In genomic region chr1:155125946-155126493, GRCh38 we compare ENCODE assay signal across 8 cellular contexts. TPM values are rescaled to one million over a fixed set of nuclear protein-coding genes. Genes with fewer than 3 reads are reported as not detected.
DNase-seq lines count a peak whose midpoint lies in the region; ATAC-seq, FAIRE-seq and TF ChIP-seq lines count a peak whose summit lies in the region.

No MANE protein-coding gene starts in this region.

- no peaks in the 10 kb centered on the region for H3K9me3 Mint-ChIP-seq in activated T-helper 1 cell treated with anti-CD3 and anti-CD28 coated beads, Interleukin-12 subunit alpha, Interleukin-12 subunit beta, Interleukin-2, Interleukin-4 antibody, amounts not matched to agents 30 ng/mL and 10 ng/mL and 1 ng/mL, durations not matched to agents 14 hours and 24 hours and 36 hours

- TF ChIP-seq POLR2A in GM18505 (IDR thresholded peaks at IDR 0.05; ENCODE audit: borderline replicate concordance, extremely low read depth, insufficient read depth, insufficient read length): no peak

- H3K4me3 ChIP-seq in cardiac muscle cell: peak overlapping the region; percentile 59
- H3K4me3 ChIP-seq in pancreas: peak overlapping the region in 3 of 4 donors; percentile 73 to 93 (median 89)

- no peak for TF ChIP-seq CTCF in cardiac muscle cell (IDR thresholded peaks at IDR 0.05; ENCODE audit: low read depth, low read length)
- no peak for TF ChIP-seq CTCF in pancreas (IDR thresholded peaks at IDR 0.05)

- no peak overlapping the region for H3K27ac Mint-ChIP-seq in activated T-helper 1 cell treated with anti-CD3 and anti-CD28 coated beads, Interleukin-12 subunit alpha, Interleukin-12 subunit beta, Interleukin-2, Interleukin-4 antibody, amounts not matched to agents 30 ng/mL and 10 ng/mL and 1 ng/mL, durations not matched to agents 14 hours and 24 hours and 36 hours

- H3K4me3 Mint-ChIP-seq in activated T-helper 1 cell treated with anti-CD3 and anti-CD28 coated beads, Interleukin-12 subunit alpha, Interleukin-12 subunit beta, Interleukin-2, Interleukin-4 antibody, amounts not matched to agents 30 ng/mL and 10 ng/mL and 1 ng/mL, durations not matched to agents 14 hours and 24 hours and 36 hours: peak overlapping the region; percentile 19

- no peak overlapping the region for H3K27ac ChIP-seq in cardiac muscle cell
- peak overlapping the region; percentile 79 to 95 (median 94) for H3K27ac ChIP-seq in pancreas

- DNase-seq in EL (peak; percentile 14), cardiac muscle cell (ENCODE audit: low read depth in 1 of 2, low spot score in 1 of 2) (peak in 1 of 2 donors; percentile 76), pancreas (peak; percentile 70 to 83 (median 74)), glomerular visceral epithelial cell (ENCODE audit: extremely low spot score) (no peak), H4 (ENCODE audit: low spot score) (no peak)
- no peak for DNase-seq in activated T-helper 1 cell treated with anti-CD3 and anti-CD28 coated beads, Interleukin-12 subunit alpha, Interleukin-12 subunit beta, Interleukin-2, Interleukin-4 antibody, amounts not matched to agents 30 ng/mL and 10 ng/mL and 1 ng/mL, durations not matched to agents 14 hours and 24 hours and 36 hours (ENCODE audit: low spot score)

- H3K4me1 ChIP-seq in cardiac muscle cell (ENCODE audit: low read depth) (peaks cover 24% of the 10 kb centered on the region), pancreas (peaks cover 1 to 5% (median 5%) of the 10 kb centered on the region in 3 donors)

- intact Hi-C loops in activated T-helper 1 cell treated with anti-CD3 and anti-CD28 coated beads, Interleukin-12 subunit alpha, Interleukin-12 subunit beta, Interleukin-2, Interleukin-4 antibody, amounts not matched to agents 30 ng/mL and 10 ng/mL and 1 ng/mL, durations not matched to agents 14 hours and 24 hours and 36 hours (cut with micrococcal nuclease): loop anchor here (5.0 kb wide), 2 partner anchors 34 to 41 kb away; no protein-coding TSS in a partner anchor
- intact Hi-C loops in pancreas (cut with DNase I): no loop called here

- H3K27me3 Mint-ChIP-seq in activated T-helper 1 cell treated with anti-CD3 and anti-CD28 coated beads, Interleukin-12 subunit alpha, Interleukin-12 subunit beta, Interleukin-2, Interleukin-4 antibody, amounts not matched to agents 30 ng/mL and 10 ng/mL and 1 ng/mL, durations not matched to agents 14 hours and 24 hours and 36 hours (ENCODE audit: insufficient read depth): peaks cover 56% of the 10 kb centered on the region

- H3K4me1 Mint-ChIP-seq in activated T-helper 1 cell treated with anti-CD3 and anti-CD28 coated beads, Interleukin-12 subunit alpha, Interleukin-12 subunit beta, Interleukin-2, Interleukin-4 antibody, amounts not matched to agents 30 ng/mL and 10 ng/mL and 1 ng/mL, durations not matched to agents 14 hours and 24 hours and 36 hours (ENCODE audit: low read depth): peaks cover 19% of the 10 kb centered on the region

- peaks cover 2% of the 10 kb centered on the region for H3K36me3 Mint-ChIP-seq in activated T-helper 1 cell treated with anti-CD3 and anti-CD28 coated beads, Interleukin-12 subunit alpha, Interleukin-12 subunit beta, Interleukin-2, Interleukin-4 antibody, amounts not matched to agents 30 ng/mL and 10 ng/mL and 1 ng/mL, durations not matched to agents 14 hours and 24 hours and 36 hours (ENCODE audit: low read depth)

- WGBS in pancreas, 2 donors: 20 to 23% methylated on average over 49 to 50 of the region's 50 CpGs

- no peaks in the 10 kb centered on the region for H3K36me3 ChIP-seq in cardiac muscle cell
- H3K36me3 ChIP-seq in pancreas: no peaks in the 10 kb centered on the region

- FAIRE-seq in pancreas (lab: Jason Lieb, UNC): no peak

- H3K27me3 ChIP-seq in cardiac muscle cell (peaks cover 12% of the 10 kb centered on the region), pancreas (no peaks in the 10 kb centered on the region)

- H3K9me3 ChIP-seq in cardiac muscle cell (ENCODE audit: low read depth): no peaks in the 10 kb centered on the region
- no peaks in the 10 kb centered on the region for H3K9me3 ChIP-seq in pancreas

- peak; percentile 10 to 39 (median 24) for ATAC-seq in pancreas
- no peak for ATAC-seq in GM18505 (IDR thresholded peaks at IDR 0.05; ENCODE audit: unreplicated experiment)
- no peak for ATAC-seq in HG03565 (IDR thresholded peaks at IDR 0.05; ENCODE audit: unreplicated experiment)

RNA-seq across cellular contexts. Expression of gene EFNA1, which starts 1.7 kb away (rescaled TPM):
- not detected in 2 replicates for total RNA-seq in activated T-helper 1 cell treated with anti-CD3 and anti-CD28 coated beads, Interleukin-12 subunit alpha, Interleukin-12 subunit beta, Interleukin-2, Interleukin-4 antibody, amounts not matched to agents 30 ng/mL and 10 ng/mL and 1 ng/mL, durations not matched to agents 14 hours and 24 hours and 36 hours
- total RNA-seq in cardiac muscle cell (39.1 and 43.1 TPM in 2 replicates), pancreas (10 to 100 TPM; 19.5 to 45.9 (median 30.4) TPM)
- polyA plus RNA-seq in cardiac muscle cell (83.5 and 104 TPM in 2 replicates), pancreas (10 to 100 TPM; 47.9 to 91.7 TPM)
- total RNA-seq in H4 (2014; rRNA removed; shearing (Covaris generic)): 14.6 and 28.0 TPM in 2 replicates

RNA-seq across cellular contexts. Expression of gene SLC50A1, which starts 9.6 kb away (rescaled TPM):
- 45.7 and 47.7 TPM in 2 replicates for total RNA-seq in activated T-helper 1 cell treated with anti-CD3 and anti-CD28 coated beads, Interleukin-12 subunit alpha, Interleukin-12 subunit beta, Interleukin-2, Interleukin-4 antibody, amounts not matched to agents 30 ng/mL and 10 ng/mL and 1 ng/mL, durations not matched to agents 14 hours and 24 hours and 36 hours
- 18.4 and 20.9 TPM in 2 replicates for total RNA-seq in cardiac muscle cell
- 45.1 and 50.7 TPM in 2 replicates for polyA plus RNA-seq in cardiac muscle cell
- 10 to 100 TPM; 18.7 to 33.3 (median 26.2) TPM for total RNA-seq in pancreas
- polyA plus RNA-seq in pancreas: 10 to 100 TPM; 32.8 to 33.0 TPM
- total RNA-seq in H4 (2014; rRNA removed; shearing (Covaris generic)): 35.8 and 40.5 TPM in 2 replicates

RNA-seq across cellular contexts. Expression of gene DPM3, which starts 14.3 kb away (rescaled TPM):
- total RNA-seq in activated T-helper 1 cell treated with anti-CD3 and anti-CD28 coated beads, Interleukin-12 subunit alpha, Interleukin-12 subunit beta, Interleukin-2, Interleukin-4 antibody, amounts not matched to agents 30 ng/mL and 10 ng/mL and 1 ng/mL, durations not matched to agents 14 hours and 24 hours and 36 hours: 43.7 and 45.1 TPM in 2 replicates
- total RNA-seq in cardiac muscle cell: 102 and 114 TPM in 2 replicates
- polyA plus RNA-seq in cardiac muscle cell: 105 and 110 TPM in 2 replicates
- 10 to 100 TPM; 39.4 to 46.5 (median 42.3) TPM for total RNA-seq in pancreas
- polyA plus RNA-seq in pancreas: 100 to 1,000 TPM; 211 to 227 TPM
- total RNA-seq in H4 (2014; rRNA removed; shearing (Covaris generic)): 53.2 and 72.4 TPM in 2 replicates

RNA-seq across cellular contexts. Expression of gene KRTCAP2, which starts 47.1 kb away (rescaled TPM):
- total RNA-seq in activated T-helper 1 cell treated with anti-CD3 and anti-CD28 coated beads, Interleukin-12 subunit alpha, Interleukin-12 subunit beta, Interleukin-2, Interleukin-4 antibody, amounts not matched to agents 30 ng/mL and 10 ng/mL and 1 ng/mL, durations not matched to agents 14 hours and 24 hours and 36 hours: 230 and 238 TPM in 2 replicates
- total RNA-seq in cardiac muscle cell (122 and 124 TPM in 2 replicates), pancreas (100 to 1,000 TPM in 4 of 6 donors, 10 to 100 TPM in 2; 91.8 to 119 (median 102) TPM)
- polyA plus RNA-seq in cardiac muscle cell (357 and 428 TPM in 2 replicates), pancreas (100 to 1,000 TPM; 182 to 238 TPM)
- total RNA-seq in H4 (2014; rRNA removed; shearing (Covaris generic)): 128 and 140 TPM in 2 replicates

RNA-seq across cellular contexts. Expression of gene EFNA3, which starts 47.4 kb away (rescaled TPM):
- total RNA-seq in activated T-helper 1 cell treated with anti-CD3 and anti-CD28 coated beads, Interleukin-12 subunit alpha, Interleukin-12 subunit beta, Interleukin-2, Interleukin-4 antibody, amounts not matched to agents 30 ng/mL and 10 ng/mL and 1 ng/mL, durations not matched to agents 14 hours and 24 hours and 36 hours: 2.8 and 3.0 TPM in 2 replicates
- total RNA-seq in cardiac muscle cell (26.3 and 31.9 TPM in 2 replicates), pancreas (1 to 10 TPM in 2 of 6 donors, under 1 TPM in 4; 0.52 to 1.2 (median 0.70) TPM)
- polyA plus RNA-seq in cardiac muscle cell (34.2 and 43.0 TPM in 2 replicates), pancreas (under 1 TPM; 0.72 to 0.99 TPM)
- 7.5 and 9.5 TPM in 2 replicates for total RNA-seq in H4 (2014; rRNA removed; shearing (Covaris generic))

Comparison
In these comparisons a context has a peak if more than half of its experiments do, and no peak if none do; other contexts are left out.
1. DNase-seq: peak in EL (single experiment) and pancreas (6 of 6); none in activated T-helper 1 cell treated with anti-CD3 and anti-CD28 coated beads, Interleukin-12 subunit alpha, Interleukin-12 subunit beta, Interleukin-2, Interleukin-4 antibody, amounts not matched to agents 30 ng/mL and 10 ng/mL and 1 ng/mL, durations not matched to agents 14 hours and 24 hours and 36 hours (single experiment), glomerular visceral epithelial cell (single experiment) and H4 (single experiment).
2. ATAC-seq: peak in pancreas (4 of 4); none in GM18505 (single experiment) and HG03565 (single experiment).
3. RNA of gene EFNA1, which starts 1.7 kb away (total RNA-seq): 39.1 to 43.1 TPM in cardiac muscle cell, 19.5 to 45.9 TPM in pancreas and 14.6 to 28.0 TPM in H4; not detected in activated T-helper 1 cell treated with anti-CD3 and anti-CD28 coated beads, Interleukin-12 subunit alpha, Interleukin-12 subunit beta, Interleukin-2, Interleukin-4 antibody, amounts not matched to agents 30 ng/mL and 10 ng/mL and 1 ng/mL, durations not matched to agents 14 hours and 24 hours and 36 hours; every median in the first group is over 10 times any median in the second.